Comparison of ENCODE assay signal across 8 cellular contexts in the genomic region with DNA sequence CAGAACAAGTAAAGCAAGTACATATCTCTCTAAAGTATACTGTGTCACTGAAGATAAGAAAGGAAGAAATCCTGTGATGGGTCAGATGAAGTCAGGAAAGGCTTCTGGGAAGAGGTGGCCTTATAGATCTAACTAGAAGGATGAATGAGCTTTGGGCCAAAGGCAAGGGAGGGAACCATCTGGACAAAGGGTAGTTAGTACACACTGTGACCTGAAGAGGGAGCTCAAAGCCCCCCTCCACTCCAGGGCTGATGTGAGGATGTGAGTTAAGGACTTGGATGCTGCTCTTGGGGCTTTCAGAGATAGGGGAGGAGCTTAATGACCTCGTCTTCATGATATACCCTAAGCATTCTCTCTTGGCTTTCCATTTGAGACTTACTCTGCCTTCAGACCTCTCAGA.
DNase-seq lines count a peak whose midpoint lies in the region; ATAC-seq and TF ChIP-seq lines count a peak whose summit lies in the region.

No MANE protein-coding gene starts in this region.

- TF ChIP-seq CTCF in RWPE1 (conservative IDR thresholded peaks at IDR 0.05; ENCODE audit: low read depth): no peak

- H3K27me3 Mint-ChIP-seq in naive thymus-derived CD4-positive, alpha-beta T cell: no peaks in the 10 kb centered on the region

- no peaks in the 10 kb centered on the region for H3K4me1 ChIP-seq in naive thymus-derived CD4-positive, alpha-beta T cell (ENCODE audit: control insufficient read depth in 2 of 2, insufficient read depth in 2 of 2, low read length in 2 of 2)

- peak overlapping the region in 1 of 9 donors; percentile 23 for H3K27ac Mint-ChIP-seq in naive thymus-derived CD4-positive, alpha-beta T cell

- no peak overlapping the region for H3K4me3 ChIP-seq in naive thymus-derived CD4-positive, alpha-beta T cell (ENCODE audit: low read length)

- peaks cover 0 to 40% (median 12%) of the 10 kb centered on the region in 5 donors for H3K36me3 Mint-ChIP-seq in naive thymus-derived CD4-positive, alpha-beta T cell

- no peak overlapping the region for H3K27ac ChIP-seq in RWPE1
- no peak overlapping the region for H3K27ac ChIP-seq in naive thymus-derived CD4-positive, alpha-beta T cell (ENCODE audit: low read depth, low read length)

- DNase-seq in NCI-H345 (lab: John Stamatoyannopoulos, UW) (peak; percentile 5), NCI-H345 treated with DMSO at 0.1 percent for 48 hours (lab: John Stamatoyannopoulos, UW; ENCODE audit: unreplicated experiment) (no peak), RWPE1 (ENCODE audit: low spot score) (peak; percentile 45), dermis microvascular lymphatic vessel endothelial cell (ENCODE audit: low read depth in 2 of 2) (peak; percentile 10 to 46)
- DNase-seq in naive thymus-derived CD4-positive, alpha-beta T cell: peak in 4 of 9 donors; percentile 4 to 13 (median 9)

- no peaks in the 10 kb centered on the region for H3K9me3 Mint-ChIP-seq in naive thymus-derived CD4-positive, alpha-beta T cell

- H3K36me3 ChIP-seq in naive thymus-derived CD4-positive, alpha-beta T cell (ENCODE audit: control insufficient read depth in 2 of 3, insufficient read depth in 3 of 3, low read length in 3 of 3): no peaks in the 10 kb centered on the region

- CTCF ChIA-PET in RWPE1 (lab: Yijun Ruan, JAX): interaction anchor here (0.5 to 1.4 kb wide), 8 partner anchors 23 to 888 kb away, joined by 3 to 11 read pairs (median 3); a partner anchor contains a TSS
- CTCF ChIA-PET in naive thymus-derived CD4-positive, alpha-beta T cell (lab: Charles Lee): interaction anchor here (1.0 to 2.2 kb wide), 2 partner anchors 154 to 182 kb away, joined by 3 to 7 read pairs; no protein-coding TSS in a partner anchor

- peaks cover 16 to 36% (median 27%) of the 10 kb centered on the region in 7 donors for H3K4me1 Mint-ChIP-seq in naive thymus-derived CD4-positive, alpha-beta T cell

- intact Hi-C loops in naive thymus-derived CD4-positive, alpha-beta T cell (cut with micrococcal nuclease): no loop called here

- POLR2A ChIA-PET in RWPE1 (lab: Yijun Ruan, JAX; ENCODE audit: low non-redundant PET): no interaction called here
- POLR2A ChIA-PET in naive thymus-derived CD4-positive, alpha-beta T cell (lab: Charles Lee): no interaction called here

- H3K4me3 Mint-ChIP-seq in naive thymus-derived CD4-positive, alpha-beta T cell: peak overlapping the region in 1 of 10 donors; percentile 0

- ATAC-seq in HG03280 (IDR thresholded peaks at IDR 0.05; ENCODE audit: unreplicated experiment) (peak; percentile 53), HG02870 (IDR thresholded peaks at IDR 0.05; ENCODE audit: unreplicated experiment) (no peak), HG03045 (IDR thresholded peaks at IDR 0.05; ENCODE audit: unreplicated experiment) (no peak)
- peak; percentile 83 for ATAC-seq in naive thymus-derived CD4-positive, alpha-beta T cell

- H3K9me3 ChIP-seq in naive thymus-derived CD4-positive, alpha-beta T cell (ENCODE audit: control insufficient read depth in 2 of 3, low read length in 3 of 3): no peaks in the 10 kb centered on the region

- no peaks in the 10 kb centered on the region for H3K27me3 ChIP-seq in naive thymus-derived CD4-positive, alpha-beta T cell (ENCODE audit: control insufficient read depth in 2 of 2, insufficient read depth in 2 of 2, low read length in 2 of 2)

Comparison
In these comparisons a context has a peak if more than half of its experiments do, and no peak if none do; other contexts are left out.
1. ATAC-seq: peak in HG03280 (single experiment) and naive thymus-derived CD4-positive, alpha-beta T cell (single experiment); none in HG02870 (single experiment) and HG03045 (single experiment).